Comparison of ENCODE assay signal across 2 cellular contexts in the genomic region with DNA sequence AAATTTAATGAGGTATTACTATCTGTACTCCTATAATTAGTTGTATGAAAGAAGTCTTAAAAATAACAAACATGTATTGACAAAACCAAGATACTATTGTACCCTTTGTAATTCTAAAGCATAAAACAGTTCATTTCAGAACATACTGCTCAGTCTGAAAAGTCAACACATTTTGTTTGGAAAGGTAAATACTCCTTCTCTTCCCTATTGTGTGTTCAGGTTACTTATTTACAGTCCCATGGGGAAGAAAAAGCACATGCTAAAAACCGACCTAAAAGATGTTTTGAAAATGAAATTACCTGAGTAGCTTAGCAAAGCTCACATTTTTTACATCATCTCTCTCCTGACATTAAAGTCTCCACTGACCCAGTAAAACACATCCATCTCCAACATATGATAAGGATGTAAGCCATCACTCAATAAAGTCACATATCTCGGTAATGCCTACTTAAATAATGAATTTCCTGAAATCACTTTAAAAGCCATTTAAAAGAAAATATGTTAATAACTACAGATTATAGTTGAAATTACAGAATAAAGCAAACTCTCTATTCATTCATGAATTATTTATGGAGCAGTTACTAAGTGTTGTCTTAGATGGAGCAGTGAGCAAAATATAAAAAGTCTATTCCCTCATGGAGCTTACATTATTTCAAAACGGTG.
TF ChIP-seq lines count a peak whose summit lies in the region.

No MANE protein-coding gene starts in this region.

TF ChIP-seq in GM23338, 12 proteins besides CTCF, POLR2A, EP300 and RAD21 (continued from another document):
- TF ChIP-seq, protein P1, sequence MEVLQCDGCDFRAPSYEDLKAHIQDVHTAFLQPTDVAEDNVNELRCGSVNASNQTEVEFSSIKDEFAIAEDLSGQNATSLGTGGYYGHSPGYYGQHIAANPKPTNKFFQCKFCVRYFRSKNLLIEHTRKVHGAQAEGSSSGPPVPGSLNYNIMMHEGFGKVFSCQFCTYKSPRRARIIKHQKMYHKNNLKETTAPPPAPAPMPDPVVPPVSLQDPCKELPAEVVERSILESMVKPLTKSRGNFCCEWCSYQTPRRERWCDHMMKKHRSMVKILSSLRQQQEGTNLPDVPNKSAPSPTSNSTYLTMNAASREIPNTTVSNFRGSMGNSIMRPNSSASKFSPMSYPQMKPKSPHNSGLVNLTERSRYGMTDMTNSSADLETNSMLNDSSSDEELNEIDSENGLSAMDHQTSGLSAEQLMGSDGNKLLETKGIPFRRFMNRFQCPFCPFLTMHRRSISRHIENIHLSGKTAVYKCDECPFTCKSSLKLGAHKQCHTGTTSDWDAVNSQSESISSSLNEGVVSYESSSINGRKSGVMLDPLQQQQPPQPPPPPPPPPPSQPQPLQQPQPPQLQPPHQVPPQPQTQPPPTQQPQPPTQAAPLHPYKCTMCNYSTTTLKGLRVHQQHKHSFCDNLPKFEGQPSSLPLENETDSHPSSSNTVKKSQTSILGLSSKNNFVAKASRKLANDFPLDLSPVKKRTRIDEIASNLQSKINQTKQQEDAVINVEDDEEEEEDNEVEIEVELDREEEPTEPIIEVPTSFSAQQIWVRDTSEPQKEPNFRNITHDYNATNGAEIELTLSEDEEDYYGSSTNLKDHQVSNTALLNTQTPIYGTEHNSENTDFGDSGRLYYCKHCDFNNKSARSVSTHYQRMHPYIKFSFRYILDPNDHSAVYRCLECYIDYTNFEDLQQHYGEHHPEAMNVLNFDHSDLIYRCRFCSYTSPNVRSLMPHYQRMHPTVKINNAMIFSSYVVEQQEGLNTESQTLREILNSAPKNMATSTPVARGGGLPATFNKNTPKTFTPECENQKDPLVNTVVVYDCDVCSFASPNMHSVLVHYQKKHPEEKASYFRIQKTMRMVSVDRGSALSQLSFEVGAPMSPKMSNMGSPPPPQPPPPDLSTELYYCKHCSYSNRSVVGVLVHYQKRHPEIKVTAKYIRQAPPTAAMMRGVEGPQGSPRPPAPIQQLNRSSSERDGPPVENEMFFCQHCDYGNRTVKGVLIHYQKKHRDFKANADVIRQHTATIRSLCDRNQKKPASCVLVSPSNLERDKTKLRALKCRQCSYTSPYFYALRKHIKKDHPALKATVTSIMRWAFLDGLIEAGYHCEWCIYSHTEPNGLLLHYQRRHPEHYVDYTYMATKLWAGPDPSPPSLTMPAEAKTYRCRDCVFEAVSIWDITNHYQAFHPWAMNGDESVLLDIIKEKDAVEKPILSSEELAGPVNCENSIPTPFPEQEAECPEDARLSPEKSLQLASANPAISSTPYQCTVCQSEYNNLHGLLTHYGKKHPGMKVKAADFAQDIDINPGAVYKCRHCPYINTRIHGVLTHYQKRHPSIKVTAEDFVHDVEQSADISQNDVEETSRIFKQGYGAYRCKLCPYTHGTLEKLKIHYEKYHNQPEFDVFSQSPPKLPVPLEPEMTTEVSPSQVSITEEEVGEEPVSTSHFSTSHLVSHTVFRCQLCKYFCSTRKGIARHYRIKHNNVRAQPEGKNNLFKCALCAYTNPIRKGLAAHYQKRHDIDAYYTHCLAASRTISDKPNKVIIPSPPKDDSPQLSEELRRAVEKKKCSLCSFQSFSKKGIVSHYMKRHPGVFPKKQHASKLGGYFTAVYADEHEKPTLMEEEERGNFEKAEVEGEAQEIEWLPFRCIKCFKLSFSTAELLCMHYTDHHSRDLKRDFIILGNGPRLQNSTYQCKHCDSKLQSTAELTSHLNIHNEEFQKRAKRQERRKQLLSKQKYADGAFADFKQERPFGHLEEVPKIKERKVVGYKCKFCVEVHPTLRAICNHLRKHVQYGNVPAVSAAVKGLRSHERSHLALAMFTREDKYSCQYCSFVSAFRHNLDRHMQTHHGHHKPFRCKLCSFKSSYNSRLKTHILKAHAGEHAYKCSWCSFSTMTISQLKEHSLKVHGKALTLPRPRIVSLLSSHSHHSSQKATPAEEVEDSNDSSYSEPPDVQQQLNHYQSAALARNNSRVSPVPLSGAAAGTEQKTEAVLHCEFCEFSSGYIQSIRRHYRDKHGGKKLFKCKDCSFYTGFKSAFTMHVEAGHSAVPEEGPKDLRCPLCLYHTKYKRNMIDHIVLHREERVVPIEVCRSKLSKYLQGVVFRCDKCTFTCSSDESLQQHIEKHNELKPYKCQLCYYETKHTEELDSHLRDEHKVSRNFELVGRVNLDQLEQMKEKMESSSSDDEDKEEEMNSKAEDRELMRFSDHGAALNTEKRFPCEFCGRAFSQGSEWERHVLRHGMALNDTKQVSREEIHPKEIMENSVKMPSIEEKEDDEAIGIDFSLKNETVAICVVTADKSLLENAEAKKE (CRISPR knock-in tag; IDR thresholded peaks at IDR 0.05), result no peak
- TF ChIP-seq ZNF331 (CRISPR knock-in tag; IDR thresholded peaks at IDR 0.05; ENCODE audit: low read depth) (no peak), EZH2 (IDR thresholded peaks at IDR 0.05; ENCODE audit: low read depth, unreplicated experiment) (no peak), ZNF114 (CRISPR knock-in tag; IDR thresholded peaks at IDR 0.05) (no peak), POLR2AphosphoS5 (IDR thresholded peaks at IDR 0.05; ENCODE audit: low read depth) (no peak)
- TF ChIP-seq, protein P2, sequence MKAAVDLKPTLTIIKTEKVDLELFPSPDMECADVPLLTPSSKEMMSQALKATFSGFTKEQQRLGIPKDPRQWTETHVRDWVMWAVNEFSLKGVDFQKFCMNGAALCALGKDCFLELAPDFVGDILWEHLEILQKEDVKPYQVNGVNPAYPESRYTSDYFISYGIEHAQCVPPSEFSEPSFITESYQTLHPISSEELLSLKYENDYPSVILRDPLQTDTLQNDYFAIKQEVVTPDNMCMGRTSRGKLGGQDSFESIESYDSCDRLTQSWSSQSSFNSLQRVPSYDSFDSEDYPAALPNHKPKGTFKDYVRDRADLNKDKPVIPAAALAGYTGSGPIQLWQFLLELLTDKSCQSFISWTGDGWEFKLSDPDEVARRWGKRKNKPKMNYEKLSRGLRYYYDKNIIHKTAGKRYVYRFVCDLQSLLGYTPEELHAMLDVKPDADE (IDR thresholded peaks at IDR 0.05), result no peak
- TF ChIP-seq, protein P3, sequence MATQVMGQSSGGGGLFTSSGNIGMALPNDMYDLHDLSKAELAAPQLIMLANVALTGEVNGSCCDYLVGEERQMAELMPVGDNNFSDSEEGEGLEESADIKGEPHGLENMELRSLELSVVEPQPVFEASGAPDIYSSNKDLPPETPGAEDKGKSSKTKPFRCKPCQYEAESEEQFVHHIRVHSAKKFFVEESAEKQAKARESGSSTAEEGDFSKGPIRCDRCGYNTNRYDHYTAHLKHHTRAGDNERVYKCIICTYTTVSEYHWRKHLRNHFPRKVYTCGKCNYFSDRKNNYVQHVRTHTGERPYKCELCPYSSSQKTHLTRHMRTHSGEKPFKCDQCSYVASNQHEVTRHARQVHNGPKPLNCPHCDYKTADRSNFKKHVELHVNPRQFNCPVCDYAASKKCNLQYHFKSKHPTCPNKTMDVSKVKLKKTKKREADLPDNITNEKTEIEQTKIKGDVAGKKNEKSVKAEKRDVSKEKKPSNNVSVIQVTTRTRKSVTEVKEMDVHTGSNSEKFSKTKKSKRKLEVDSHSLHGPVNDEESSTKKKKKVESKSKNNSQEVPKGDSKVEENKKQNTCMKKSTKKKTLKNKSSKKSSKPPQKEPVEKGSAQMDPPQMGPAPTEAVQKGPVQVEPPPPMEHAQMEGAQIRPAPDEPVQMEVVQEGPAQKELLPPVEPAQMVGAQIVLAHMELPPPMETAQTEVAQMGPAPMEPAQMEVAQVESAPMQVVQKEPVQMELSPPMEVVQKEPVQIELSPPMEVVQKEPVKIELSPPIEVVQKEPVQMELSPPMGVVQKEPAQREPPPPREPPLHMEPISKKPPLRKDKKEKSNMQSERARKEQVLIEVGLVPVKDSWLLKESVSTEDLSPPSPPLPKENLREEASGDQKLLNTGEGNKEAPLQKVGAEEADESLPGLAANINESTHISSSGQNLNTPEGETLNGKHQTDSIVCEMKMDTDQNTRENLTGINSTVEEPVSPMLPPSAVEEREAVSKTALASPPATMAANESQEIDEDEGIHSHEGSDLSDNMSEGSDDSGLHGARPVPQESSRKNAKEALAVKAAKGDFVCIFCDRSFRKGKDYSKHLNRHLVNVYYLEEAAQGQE (IDR thresholded peaks at IDR 0.05; ENCODE audit: unreplicated experiment), result no peak

TF ChIP-seq in SK-N-SH treated with all-trans-retinoic acid at 6 μM for 48 hours, 23 proteins besides CTCF, POLR2A, EP300 and RAD21 (continued from another document):
- TF ChIP-seq, protein P4, sequence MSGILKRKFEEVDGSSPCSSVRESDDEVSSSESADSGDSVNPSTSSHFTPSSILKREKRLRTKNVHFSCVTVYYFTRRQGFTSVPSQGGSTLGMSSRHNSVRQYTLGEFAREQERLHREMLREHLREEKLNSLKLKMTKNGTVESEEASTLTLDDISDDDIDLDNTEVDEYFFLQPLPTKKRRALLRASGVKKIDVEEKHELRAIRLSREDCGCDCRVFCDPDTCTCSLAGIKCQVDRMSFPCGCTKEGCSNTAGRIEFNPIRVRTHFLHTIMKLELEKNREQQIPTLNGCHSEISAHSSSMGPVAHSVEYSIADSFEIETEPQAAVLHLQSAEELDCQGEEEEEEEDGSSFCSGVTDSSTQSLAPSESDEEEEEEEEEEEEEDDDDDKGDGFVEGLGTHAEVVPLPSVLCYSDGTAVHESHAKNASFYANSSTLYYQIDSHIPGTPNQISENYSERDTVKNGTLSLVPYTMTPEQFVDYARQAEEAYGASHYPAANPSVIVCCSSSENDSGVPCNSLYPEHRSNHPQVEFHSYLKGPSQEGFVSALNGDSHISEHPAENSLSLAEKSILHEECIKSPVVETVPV (CRISPR knock-in tag; IDR thresholded peaks at IDR 0.05), result no peak
- TF ChIP-seq ZFP3 (CRISPR knock-in tag; IDR thresholded peaks at IDR 0.05), result no peak
- TF ChIP-seq RARB (CRISPR knock-in tag; IDR thresholded peaks at IDR 0.05), result no peak
- TF ChIP-seq GLIS3 (CRISPR knock-in tag; IDR thresholded peaks at IDR 0.05), result no peak
- TF ChIP-seq TOX (CRISPR knock-in tag; IDR thresholded peaks at IDR 0.05; ENCODE audit: borderline replicate concordance), result no peak
- TF ChIP-seq, protein P5, sequence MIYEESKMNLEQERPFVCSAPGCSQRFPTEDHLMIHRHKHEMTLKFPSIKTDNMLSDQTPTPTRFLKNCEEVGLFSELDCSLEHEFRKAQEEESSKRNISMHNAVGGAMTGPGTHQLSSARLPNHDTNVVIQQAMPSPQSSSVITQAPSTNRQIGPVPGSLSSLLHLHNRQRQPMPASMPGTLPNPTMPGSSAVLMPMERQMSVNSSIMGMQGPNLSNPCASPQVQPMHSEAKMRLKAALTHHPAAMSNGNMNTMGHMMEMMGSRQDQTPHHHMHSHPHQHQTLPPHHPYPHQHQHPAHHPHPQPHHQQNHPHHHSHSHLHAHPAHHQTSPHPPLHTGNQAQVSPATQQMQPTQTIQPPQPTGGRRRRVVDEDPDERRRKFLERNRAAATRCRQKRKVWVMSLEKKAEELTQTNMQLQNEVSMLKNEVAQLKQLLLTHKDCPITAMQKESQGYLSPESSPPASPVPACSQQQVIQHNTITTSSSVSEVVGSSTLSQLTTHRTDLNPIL (CRISPR knock-in tag; IDR thresholded peaks at IDR 0.05; ENCODE audit: low read depth), result no peak
- no peak for TF ChIP-seq CSDC2 (CRISPR knock-in tag; IDR thresholded peaks at IDR 0.05)
- TF ChIP-seq ZNF565 (CRISPR knock-in tag; conservative IDR thresholded peaks at IDR 0.05; ENCODE audit: low read depth), result no peak
- TF ChIP-seq ZFP30 (CRISPR knock-in tag; IDR thresholded peaks at IDR 0.05), result no peak
